ENCODE assay signal across 10 cellular contexts in the genomic region with DNA sequence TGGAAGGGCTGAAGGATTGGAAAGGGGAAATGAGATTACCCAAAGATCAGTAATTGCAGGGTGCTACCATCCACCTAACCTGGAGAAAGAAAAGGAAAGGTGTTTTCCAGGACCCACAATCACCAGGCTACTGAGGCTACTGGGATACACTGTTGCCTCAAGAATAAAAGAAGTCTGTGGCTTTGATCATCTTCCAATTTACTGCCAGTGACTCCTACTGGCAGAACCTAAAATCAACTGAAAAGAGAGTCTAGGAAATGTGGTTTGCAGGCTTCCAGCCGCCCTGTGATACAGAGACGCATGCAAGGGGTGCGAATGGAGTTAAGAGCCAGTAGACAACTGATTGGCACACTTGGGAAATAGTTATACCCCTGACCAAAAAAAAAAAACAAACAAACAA. TPM values are rescaled to one million over a fixed set of nuclear protein-coding genes. Genes with fewer than 3 reads are reported as not detected.
DNase-seq lines count a peak whose midpoint lies in the region; FAIRE-seq and TF ChIP-seq lines count a peak whose summit lies in the region.
"Had no signal": no experiment of that assay in that cellular context is flagged by ENCODE, and none has a peak within 500 bp of the region (broad histone marks: within the 10 kb centered on the region; RNA-seq: fewer than 3 reads in every experiment).

No MANE protein-coding gene starts in this region.

- H3K9me3 ChIP-seq in Loucy (ENCODE audit: insufficient read depth, low read depth, low read length) (no peaks in the 10 kb centered on the region), neural progenitor cell (ENCODE audit: low read depth) (no peaks in the 10 kb centered on the region), small intestine (ENCODE audit: control insufficient read depth, low read depth) (no peaks in the 10 kb centered on the region)

- no peak overlapping the region for H3K4me3 Mint-ChIP-seq in neural progenitor cell
- H3K4me3 Mint-ChIP-seq: natural killer cell had no signal

- H3K27me3 ChIP-seq in Loucy (ENCODE audit: insufficient read depth, low read length, poor library complexity, severe bottlenecking) (no peaks in the 10 kb centered on the region), neural progenitor cell (no peaks in the 10 kb centered on the region), small intestine (ENCODE audit: control insufficient read depth in 2 of 2, insufficient read depth in 2 of 2, low read length in 2 of 2) (no peaks in the 10 kb centered on the region)

- H3K9ac ChIP-seq in Loucy (ENCODE audit: low read depth, low read length, poor library complexity, severe bottlenecking) (no peak overlapping the region), neural progenitor cell (no peak overlapping the region)

- no peak for FAIRE-seq in small intestine (lab: Jason Lieb, UNC)

- H3K4me2 ChIP-seq in Loucy (ENCODE audit: low read depth, low read length, poor library complexity, severe bottlenecking), result no peak overlapping the region
- H3K4me2 ChIP-seq in neural progenitor cell, result no peak overlapping the region

- no peaks in the 10 kb centered on the region for H3K27me3 Mint-ChIP-seq in neural progenitor cell (ENCODE audit: insufficient read depth, low read depth)

- H3K4me3 ChIP-seq in Loucy (ENCODE audit: low read length, poor library complexity, severe bottlenecking) (no peak overlapping the region), cardiac fibroblast (replicated peaks in 1 of 2; ENCODE audit: low read depth in 2 of 2, low read length in 2 of 2) (no peak overlapping the region), neural progenitor cell (no peak overlapping the region), small intestine (ENCODE audit: low read depth in 1 of 2, low read length in 2 of 2) (no peak overlapping the region)

- TF ChIP-seq CTCF in Loucy (conservative IDR thresholded peaks at IDR 0.05; ENCODE audit: low read length) (peak; percentile 49), cardiac fibroblast (IDR thresholded peaks at IDR 0.05; ENCODE audit: low read depth, low read length) (peak; percentile 26), neural progenitor cell (IDR thresholded peaks at IDR 0.05) (peak; percentile 45)

- no peaks in the 10 kb centered on the region for H4K20me1 ChIP-seq in Loucy (ENCODE audit: insufficient read depth, low read length, poor library complexity, severe bottlenecking)
- no peaks in the 10 kb centered on the region for H4K20me1 ChIP-seq in neural progenitor cell (ENCODE audit: low read depth)

- no peaks in the 10 kb centered on the region for H3K4me1 ChIP-seq in Loucy (ENCODE audit: insufficient read depth, low read length, poor library complexity, severe bottlenecking)
- H3K4me1 ChIP-seq in neural progenitor cell, result no peaks in the 10 kb centered on the region
- H3K4me1 ChIP-seq in small intestine (ENCODE audit: control insufficient read depth in 2 of 2, insufficient read depth in 1 of 2, low read depth in 1 of 2, low read length in 1 of 2), result no peaks in the 10 kb centered on the region

- no peaks in the 10 kb centered on the region for H3K36me3 Mint-ChIP-seq in neural progenitor cell
- H3K36me3 Mint-ChIP-seq: natural killer cell had no signal

- no peaks in the 10 kb centered on the region for H3K79me2 ChIP-seq in Loucy (ENCODE audit: insufficient read depth, low read length)
- H3K79me2 ChIP-seq in neural progenitor cell (ENCODE audit: low read depth), result no peaks in the 10 kb centered on the region

- H3K27ac Mint-ChIP-seq in neural progenitor cell, result no peak overlapping the region
- H3K27ac Mint-ChIP-seq: natural killer cell had no signal

- DNase-seq in EH (ENCODE audit: low read depth) (peak; percentile 22), cardiac fibroblast (ENCODE audit: low read depth in 2 of 2) (peak; percentile 29 to 43), neural progenitor cell (ENCODE audit: low spot score) (peak; percentile 24), small intestine (no peak), COR-L47 (lab: John Stamatoyannopoulos, UW) (no peak), cortex of kidney (lab: John Stamatoyannopoulos, UW) (no peak)
- DNase-seq: natural killer cell, NCI-H510A, T-helper 2 cell had no signal

- no peak overlapping the region for H2AFZ ChIP-seq in Loucy (ENCODE audit: low read length)
- no peak overlapping the region for H2AFZ ChIP-seq in neural progenitor cell (replicated peaks)

- H3K27ac ChIP-seq in neural progenitor cell (no peak overlapping the region), small intestine (ENCODE audit: low read depth in 1 of 2, low read length in 1 of 2) (no peak overlapping the region)

- H3K9me3 Mint-ChIP-seq in neural progenitor cell, result peaks cover 7% of the 10 kb centered on the region
- H3K9me3 Mint-ChIP-seq: natural killer cell had no signal

- no peaks in the 10 kb centered on the region for H3F3A ChIP-seq in Loucy (ENCODE audit: low read depth)
- no peaks in the 10 kb centered on the region for H3F3A ChIP-seq in neural progenitor cell (ENCODE audit: low read depth)

- no peaks in the 10 kb centered on the region for H3K4me1 Mint-ChIP-seq in neural progenitor cell
- H3K4me1 Mint-ChIP-seq: natural killer cell had no signal

- H3K36me3 ChIP-seq in Loucy (ENCODE audit: insufficient read depth, low read length) (no peaks in the 10 kb centered on the region), neural progenitor cell (no peaks in the 10 kb centered on the region), small intestine (ENCODE audit: control insufficient read depth in 2 of 2, insufficient read depth in 2 of 2, low read length in 2 of 2) (no peaks in the 10 kb centered on the region)

- no peaks in the 10 kb centered on the region for H3K9me2 ChIP-seq in Loucy (replicated peaks; ENCODE audit: low read depth, low read length)

- 74 to 86% (median 79%) methylated on average over 3 of the region's 3 CpGs for WGBS in small intestine, 3 donors

RNA-seq across cellular contexts. Expression of a gene that starts 16.6 kb away (rescaled TPM):
- 53.2 and 81.3 TPM in 2 replicates for total RNA-seq in neural progenitor cell (ENCODE audit: low replicate concordance)
- polyA plus RNA-seq in small intestine, result 10 to 100 TPM in 1 of 3 donors, 1 to 10 TPM in 2; 3.6 to 10.6 (median 4.6) TPM

RNA-seq across cellular contexts. Expression of a gene that starts 31.9 kb away (rescaled TPM):
- total RNA-seq in neural progenitor cell (ENCODE audit: low replicate concordance), result 6.8 and 11.1 TPM in 2 replicates
- 1 to 10 TPM in 1 of 3 donors, under 1 TPM in 1, not detected in 1; 0.67 to 1.6 TPM for polyA plus RNA-seq in small intestine

Comparison
In these comparisons a context has a peak if more than half of its experiments do, and no peak if none do; other contexts are left out.
1. DNase-seq: peak in EH (single experiment), cardiac fibroblast (2 of 2) and neural progenitor cell (single experiment); none in small intestine (single experiment), COR-L47 (single experiment) and cortex of kidney (single experiment).
2. Peak in every context shown above with its lines, with median percentiles within 50 percentile points of each other: CTCF ChIP-seq.